ENCODE assay signal across 10 cellular contexts in genomic region chr6:33746651-33747100, GRCh38. TPM values are rescaled to one million over a fixed set of nuclear protein-coding genes. Genes with fewer than 3 reads are reported as not detected.
DNase-seq lines count a peak whose midpoint lies in the region; ATAC-seq, FAIRE-seq and TF ChIP-seq lines count a peak whose summit lies in the region.
"Had no signal": no experiment of that assay in that cellular context is flagged by ENCODE, and none has a peak within 500 bp of the region (broad histone marks: within the 10 kb centered on the region; RNA-seq: fewer than 3 reads in every experiment).

A gene with protein sequence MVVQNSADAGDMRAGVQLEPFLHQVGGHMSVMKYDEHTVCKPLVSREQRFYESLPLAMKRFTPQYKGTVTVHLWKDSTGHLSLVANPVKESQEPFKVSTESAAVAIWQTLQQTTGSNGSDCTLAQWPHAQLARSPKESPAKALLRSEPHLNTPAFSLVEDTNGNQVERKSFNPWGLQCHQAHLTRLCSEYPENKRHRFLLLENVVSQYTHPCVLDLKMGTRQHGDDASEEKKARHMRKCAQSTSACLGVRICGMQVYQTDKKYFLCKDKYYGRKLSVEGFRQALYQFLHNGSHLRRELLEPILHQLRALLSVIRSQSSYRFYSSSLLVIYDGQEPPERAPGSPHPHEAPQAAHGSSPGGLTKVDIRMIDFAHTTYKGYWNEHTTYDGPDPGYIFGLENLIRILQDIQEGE (minus strand): TSS chr6:33746905. CDS start chr6:33735476, 11,429 bp downstream.

- H3K9me3 Mint-ChIP-seq in astrocyte (ENCODE audit: unreplicated experiment) = no peaks in the 10 kb centered on the region
- H3K9me3 Mint-ChIP-seq in Caco-2 (ENCODE audit: unreplicated experiment) = no peaks in the 10 kb centered on the region
- H3K9me3 Mint-ChIP-seq in activated CD4-positive, alpha-beta T cell treated with anti-CD3 and anti-CD28 coated beads, Interleukin-2, amount 10 ng/mL, durations not matched to agents 7 days and 5 days = no peaks in the 10 kb centered on the region
- H3K9me3 Mint-ChIP-seq: CD4-positive, alpha-beta T cell had no signal

- H3K27ac ChIP-seq in BLaER1 treated with 17β-estradiol and CSF1 and Interleukin-3, amounts not matched to agents 10 nM and 100 nM = no peak within 1 kb of the TSS; a peak in 1 of 22 replicates
- H3K27ac ChIP-seq in astrocyte (ENCODE audit: low read depth, low read length) (no peak within 1 kb of the TSS), hepatocyte (peak within 1 kb of the TSS; percentile 90), psoas muscle (peak within 1 kb of the TSS; percentile 100)

- WGBS in hepatocyte (ENCODE audit: low lambda C conversion rate, missing lambda C conversion rate) = 38% methylated on average over 10 of the region's 10 CpGs
- WGBS in psoas muscle, 3 donors = 7 to 23% (median 14%) methylated on average over 10 of the region's 10 CpGs

- H3K4me3 ChIP-seq in BLaER1 treated with 17β-estradiol and CSF1 and Interleukin-3, amounts not matched to agents 10 nM and 100 nM = no peak within 1 kb of the TSS
- H3K4me3 ChIP-seq in astrocyte (ENCODE audit: insufficient read depth, low read depth, low read length) = no peak within 1 kb of the TSS
- no peak within 1 kb of the TSS for H3K4me3 ChIP-seq in hepatocyte
- peak within 1 kb of the TSS; percentile 72 for H3K4me3 ChIP-seq in psoas muscle
- H3K4me3 ChIP-seq in Caco-2 (ENCODE audit: low read depth, low read length) = no peak within 1 kb of the TSS

- BruUV-seq in Caco-2 (replicated peaks; lab: Mats Ljungman, UMichigan) = no TSS peak

- TF ChIP-seq CTCF in astrocyte (IDR thresholded peaks at IDR 0.05; ENCODE audit: insufficient read depth, low read depth, low read length) (no peak), hepatocyte (IDR thresholded peaks at IDR 0.05; ENCODE audit: poor library complexity) (no peak), psoas muscle (IDR thresholded peaks at IDR 0.05) (no peak), Caco-2 (IDR thresholded peaks at IDR 0.05; ENCODE audit: insufficient read depth in 1 of 2, low read depth in 1 of 2, low read length in 1 of 2, severe bottlenecking in 1 of 2, unreplicated experiment in 1 of 2) (no peak), GM10248 (IDR thresholded peaks at IDR 0.05; ENCODE audit: control extremely low read depth, extremely low read depth, low read depth, missing control alignments) (no peak)

- H3K36me3 ChIP-seq in BLaER1 treated with 17β-estradiol and CSF1 and Interleukin-3, amounts not matched to agents 10 nM and 100 nM = no peaks in the 10 kb centered on the region
- no peaks in the 10 kb centered on the region for H3K36me3 ChIP-seq in astrocyte (ENCODE audit: insufficient read depth, low read length)
- H3K36me3 ChIP-seq in hepatocyte (replicated peaks; ENCODE audit: insufficient read depth, low read depth) = no peaks in the 10 kb centered on the region
- peaks cover 0 to 31% of the 10 kb centered on the region in 2 donors for H3K36me3 ChIP-seq in psoas muscle (ENCODE audit: insufficient read depth in 1 of 2, low read depth in 1 of 2)
- no peaks in the 10 kb centered on the region for H3K36me3 ChIP-seq in Caco-2 (ENCODE audit: control insufficient read depth, insufficient read depth, low read length)

- H3K79me2 ChIP-seq in astrocyte (ENCODE audit: insufficient read depth, low read length) (no peaks in the 10 kb centered on the region), hepatocyte (peaks cover 2% of the 10 kb centered on the region)

- H3K4me3 Mint-ChIP-seq in astrocyte (ENCODE audit: unreplicated experiment) (peak within 1 kb of the TSS; percentile 72), Caco-2 (ENCODE audit: unreplicated experiment) (no peak within 1 kb of the TSS)
- no peak within 1 kb of the TSS for H3K4me3 Mint-ChIP-seq in activated CD4-positive, alpha-beta T cell treated with anti-CD3 and anti-CD28 coated beads, Interleukin-2, amount 10 ng/mL, durations not matched to agents 7 days and 5 days
- H3K4me3 Mint-ChIP-seq: CD4-positive, alpha-beta T cell had no signal

- ATAC-seq in psoas muscle = peak; percentile 46 to 56 (median 50)
- ATAC-seq in HG03159 (IDR thresholded peaks at IDR 0.05; ENCODE audit: unreplicated experiment) = no peak

- peak within 1 kb of the TSS; percentile 72 for H3K27ac Mint-ChIP-seq in astrocyte (ENCODE audit: unreplicated experiment)
- H3K27ac Mint-ChIP-seq in Caco-2 (ENCODE audit: unreplicated experiment) = no peak within 1 kb of the TSS
- no peak within 1 kb of the TSS for H3K27ac Mint-ChIP-seq in activated CD4-positive, alpha-beta T cell treated with anti-CD3 and anti-CD28 coated beads, Interleukin-2, amount 10 ng/mL, durations not matched to agents 7 days and 5 days
- H3K27ac Mint-ChIP-seq: CD4-positive, alpha-beta T cell had no signal

- H3K27me3 ChIP-seq in BLaER1 treated with 17β-estradiol and CSF1 and Interleukin-3, amounts not matched to agents 10 nM and 100 nM = no peaks in the 10 kb centered on the region
- peaks cover 16% of the 10 kb centered on the region for H3K27me3 ChIP-seq in astrocyte (ENCODE audit: insufficient read depth, low read length)
- H3K27me3 ChIP-seq in hepatocyte = no peaks in the 10 kb centered on the region
- no peaks in the 10 kb centered on the region for H3K27me3 ChIP-seq in psoas muscle (ENCODE audit: insufficient read depth in 3 of 3, low read length in 2 of 3)
- H3K27me3 ChIP-seq in Caco-2 (replicated peaks; ENCODE audit: control insufficient read depth, insufficient read depth, low read length) = no peaks in the 10 kb centered on the region

- H3K27me3 Mint-ChIP-seq in astrocyte (ENCODE audit: low read depth, unreplicated experiment) (peaks cover 14% of the 10 kb centered on the region), Caco-2 (ENCODE audit: insufficient read depth, unreplicated experiment) (peaks cover 3% of the 10 kb centered on the region)
- H3K27me3 Mint-ChIP-seq in activated CD4-positive, alpha-beta T cell treated with anti-CD3 and anti-CD28 coated beads, Interleukin-2, amount 10 ng/mL, durations not matched to agents 7 days and 5 days = peaks cover 7% of the 10 kb centered on the region

- H4K20me1 ChIP-seq in BLaER1 treated with 17β-estradiol and CSF1 and Interleukin-3, amounts not matched to agents 10 nM and 100 nM = peaks cover 0 to 5% (median 0%) of the 10 kb centered on the region in 11 experiments; a peak in 1 of 22 replicates
- H4K20me1 ChIP-seq in astrocyte (ENCODE audit: insufficient read depth, low read length) (no peaks in the 10 kb centered on the region), hepatocyte (ENCODE audit: insufficient read depth, poor library complexity, severe bottlenecking) (no peaks in the 10 kb centered on the region)

- POLR2A ChIA-PET in Caco-2 (lab: Charles Lee) = no interaction called here
- POLR2A ChIA-PET in activated CD4-positive, alpha-beta T cell treated with anti-CD3 and anti-CD28 coated beads, Interleukin-2, amount 10 ng/mL, durations not matched to agents 7 days and 5 days (lab: Charles Lee) = no interaction called here
- POLR2A ChIA-PET in GM10248 (lab: Yijun Ruan, JAX) = no interaction called here

- H3K4me1 Mint-ChIP-seq in astrocyte (ENCODE audit: low read depth, unreplicated experiment) = peaks cover 43% of the 10 kb centered on the region
- H3K4me1 Mint-ChIP-seq in Caco-2 (ENCODE audit: low read depth, unreplicated experiment) = peaks cover 32% of the 10 kb centered on the region
- H3K4me1 Mint-ChIP-seq in activated CD4-positive, alpha-beta T cell treated with anti-CD3 and anti-CD28 coated beads, Interleukin-2, amount 10 ng/mL, durations not matched to agents 7 days and 5 days = no peaks in the 10 kb centered on the region

- peak within 1 kb of the TSS in 7 of 11 experiments; percentile 1 to 36 (median 17); a peak in 5 of 22 replicates for H3K4me2 ChIP-seq in BLaER1 treated with 17β-estradiol and CSF1 and Interleukin-3, amounts not matched to agents 10 nM and 100 nM
- H3K4me2 ChIP-seq in astrocyte (ENCODE audit: low read length) (peak within 1 kb of the TSS; percentile 55), hepatocyte (peak within 1 kb of the TSS; percentile 71)

- H3K9ac ChIP-seq in BLaER1 treated with 17β-estradiol and CSF1 and Interleukin-3, amounts not matched to agents 10 nM and 100 nM = 0 out of 22 replicates have a peak within 1 kb of the TSS, but pooled peaks of 1 of the 11 experiments have one; percentile 18
- no peak within 1 kb of the TSS for H3K9ac ChIP-seq in astrocyte (ENCODE audit: low read length)

- no peak for FAIRE-seq in astrocyte (lab: Jason Lieb, UNC)

- intact Hi-C loops in psoas muscle (cut with DNase I) (no loop called here), Caco-2 (cut with micrococcal nuclease; ENCODE audit: unreplicated experiment) (no loop called here)

- DNase-seq in astrocyte (ENCODE audit: low read depth) (no peak), hepatocyte (ENCODE audit: low spot score) (peak; percentile 56), psoas muscle (peak; percentile 85 to 97), Caco-2 (no peak), GM10248 (ENCODE audit: extremely low spot score) (no peak)
- no peak for DNase-seq in activated CD4-positive, alpha-beta T cell treated with anti-CD3 and anti-CD28 coated beads, Interleukin-2, amount 10 ng/mL, durations not matched to agents 7 days and 5 days
- DNase-seq: CD4-positive, alpha-beta T cell; NCI-H1092 treated with DMSO at 0.1 percent for 48 hours had no signal

- H3K36me3 Mint-ChIP-seq in astrocyte (ENCODE audit: low read depth, unreplicated experiment) = no peaks in the 10 kb centered on the region
- no peaks in the 10 kb centered on the region for H3K36me3 Mint-ChIP-seq in Caco-2 (ENCODE audit: insufficient read depth, unreplicated experiment)
- no peaks in the 10 kb centered on the region for H3K36me3 Mint-ChIP-seq in activated CD4-positive, alpha-beta T cell treated with anti-CD3 and anti-CD28 coated beads, Interleukin-2, amount 10 ng/mL, durations not matched to agents 7 days and 5 days (ENCODE audit: low read depth)

- H3K9me2 ChIP-seq in hepatocyte (replicated peaks; ENCODE audit: insufficient read depth) = no peaks in the 10 kb centered on the region

- H3K4me1 ChIP-seq in BLaER1 treated with 17β-estradiol and CSF1 and Interleukin-3, amounts not matched to agents 10 nM and 100 nM = peaks cover 14 to 46% (median 30%) of the 10 kb centered on the region in 10 experiments; a peak in 19 of 20 replicates
- H3K4me1 ChIP-seq in astrocyte (ENCODE audit: insufficient read depth, low read length) (peaks cover 12% of the 10 kb centered on the region), hepatocyte (ENCODE audit: insufficient read depth) (peaks cover 61% of the 10 kb centered on the region), psoas muscle (peaks cover 20% of the 10 kb centered on the region), Caco-2 (peaks cover 27% of the 10 kb centered on the region)

- CTCF ChIA-PET in Caco-2 (lab: Charles Lee) (interaction anchor here (0.8 to 1.2 kb wide), 3 partner anchors 15 to 25 kb away, joined by 3 to 6 read pairs (median 4); no protein-coding TSS in a partner anchor), GM10248 (lab: Yijun Ruan, JAX) (interaction anchor here (1.3 kb wide), 2 partner anchors 9 to 20 kb away, joined by 3 read pairs; no protein-coding TSS in a partner anchor)
- CTCF ChIA-PET in activated CD4-positive, alpha-beta T cell treated with anti-CD3 and anti-CD28 coated beads, Interleukin-2, amount 10 ng/mL, durations not matched to agents 7 days and 5 days (lab: Charles Lee) = interaction anchor here (1.6 kb wide), 1 partner anchor 35 kb away, joined by 8 read pairs; the partner anchor contains the start of gene UQCC2

- H3K9me3 ChIP-seq in BLaER1 treated with 17β-estradiol and CSF1 and Interleukin-3, amounts not matched to agents 10 nM and 100 nM (replicated peaks in 1 of 11) = no peaks in the 10 kb centered on the region
- no peaks in the 10 kb centered on the region for H3K9me3 ChIP-seq in astrocyte (ENCODE audit: insufficient read depth, low read depth, low read length)
- no peaks in the 10 kb centered on the region for H3K9me3 ChIP-seq in hepatocyte (ENCODE audit: low read depth)
- no peaks in the 10 kb centered on the region for H3K9me3 ChIP-seq in psoas muscle
- H3K9me3 ChIP-seq in Caco-2 = no peaks in the 10 kb centered on the region

- H2AFZ ChIP-seq in astrocyte (ENCODE audit: low read depth, low read length) (peak within 1 kb of the TSS; percentile 7), hepatocyte (no peak within 1 kb of the TSS)

RNA-seq across cellular contexts. Expression of the gene that starts here (rescaled TPM):
- 4.5 and 4.6 TPM in 2 replicates for total RNA-seq in astrocyte
- 7.9 and 9.5 TPM in 2 replicates for total RNA-seq in hepatocyte
- polyA plus RNA-seq in hepatocyte = 21.1 and 25.3 TPM in 2 replicates
- total RNA-seq in psoas muscle = 100 to 1,000 TPM; 113 to 363 (median 306) TPM
- 100 to 1,000 TPM in 2 of 3 donors, 10 to 100 TPM in 1; 95.7 to 220 (median 175) TPM for polyA plus RNA-seq in psoas muscle
- 0.44 and 0.45 TPM in 2 replicates for total RNA-seq in Caco-2 (2022)
- total RNA-seq in activated CD4-positive, alpha-beta T cell treated with anti-CD3 and anti-CD28 coated beads, Interleukin-2, amount 10 ng/mL, durations not matched to agents 7 days and 5 days = not detected
- total RNA-seq: CD4-positive, alpha-beta T cell had no signal

Comparison
In these comparisons a context has a peak if more than half of its experiments do, and no peak if none do; other contexts are left out.
1. RNA of the gene that starts here (total RNA-seq): 113 to 363 TPM in psoas muscle; 7.9 to 9.5 TPM in hepatocyte, 4.5 to 4.6 TPM in astrocyte, 0.44 to 0.45 TPM in Caco-2 and not detected in activated CD4-positive, alpha-beta T cell treated with anti-CD3 and anti-CD28 coated beads, Interleukin-2, amount 10 ng/mL, durations not matched to agents 7 days and 5 days; every median in the first group is over 10 times any median in the second.
2. H3K27ac ChIP-seq: peak in hepatocyte (single experiment) and psoas muscle (single experiment); none in BLaER1 treated with 17β-estradiol and CSF1 and Interleukin-3, amounts not matched to agents 10 nM and 100 nM (0 of 11) and astrocyte (single experiment).
3. H3K4me2 ChIP-seq: peak in every context shown above with its lines; median percentile 71 in hepatocyte; 55 in astrocyte; 17 in BLaER1 treated with 17β-estradiol and CSF1 and Interleukin-3, amounts not matched to agents 10 nM and 100 nM.
4. DNase-seq: peak in hepatocyte (single experiment) and psoas muscle (2 of 2); none in astrocyte (single experiment), Caco-2 (0 of 2), activated CD4-positive, alpha-beta T cell treated with anti-CD3 and anti-CD28 coated beads, Interleukin-2, amount 10 ng/mL, durations not matched to agents 7 days and 5 days (single experiment) and GM10248 (single experiment).